ENCODE assay signal across 11 cellular contexts in the genomic region with DNA sequence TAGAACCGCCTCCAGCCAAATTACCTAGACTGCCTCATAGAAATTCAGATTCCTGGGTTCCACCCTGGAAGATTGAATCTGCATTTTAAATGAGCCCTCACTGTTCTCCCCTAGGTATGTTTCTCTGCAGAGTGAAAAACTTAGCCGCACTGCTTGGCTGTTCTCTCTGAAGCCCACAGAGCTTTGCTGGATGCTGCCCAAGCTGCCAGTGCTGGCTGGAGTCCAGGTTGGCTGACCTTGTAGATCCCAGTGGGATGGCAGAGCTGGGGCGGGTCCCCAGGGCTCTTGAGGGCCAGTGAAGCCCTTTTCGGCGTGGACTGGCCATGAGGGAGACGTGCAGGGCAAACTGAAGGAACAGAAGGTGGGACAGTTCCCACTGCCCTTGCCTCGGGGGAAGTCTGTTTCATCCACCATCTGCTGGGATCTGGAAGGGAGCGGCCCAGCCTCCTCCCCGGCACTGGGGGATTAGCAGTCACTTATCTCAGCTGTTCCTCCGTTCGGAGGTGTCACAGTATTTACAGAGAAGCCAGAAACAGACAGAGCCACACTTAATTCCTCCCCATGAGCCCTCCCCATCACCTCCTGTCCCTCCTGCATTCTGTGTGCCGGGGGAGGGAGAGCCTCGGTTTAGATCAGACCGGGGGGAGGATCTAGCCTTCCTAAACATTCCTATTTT. TPM values are rescaled to one million over a fixed set of nuclear protein-coding genes. Genes with fewer than 3 reads are reported as not detected.
DNase-seq lines count a peak whose midpoint lies in the region; ATAC-seq and TF ChIP-seq lines count a peak whose summit lies in the region.
"Had no signal": no experiment of that assay in that cellular context is flagged by ENCODE, and none has a peak within 500 bp of the region (broad histone marks: within the 10 kb centered on the region; RNA-seq: fewer than 3 reads in every experiment).

No MANE protein-coding gene starts in this region.

- ATAC-seq in HG02981 (IDR thresholded peaks at IDR 0.05; ENCODE audit: unreplicated experiment) (no peak), GM18520 (IDR thresholded peaks at IDR 0.05; ENCODE audit: unreplicated experiment) (no peak)

- DNase-seq in GM23248 (no peak), OCI-M1 (lab: John Stamatoyannopoulos, UW) (peak; percentile 61), fibroblast of lung (ENCODE audit: low read depth in 2 of 2) (peak; percentile 10 to 29), renal cortical epithelial cell (ENCODE audit: low read depth) (peak; percentile 33), occipital lobe (lab: John Stamatoyannopoulos, UW) (no peak), RKO (ENCODE audit: low spot score) (no peak)
- DNase-seq: NCI-H2107 had no signal

- H3K27ac ChIP-seq in GM23248, result no peak overlapping the region
- no peak overlapping the region for H3K27ac ChIP-seq in fibroblast of lung (ENCODE audit: insufficient read depth, low read length)

- 0 out of 2 replicates have a peak, but pooled peaks cover 6% of the 10 kb centered on the region for H3F3A ChIP-seq in GM23248 (ENCODE audit: insufficient read depth)

- H4K20me1 ChIP-seq in GM23248 (ENCODE audit: insufficient read depth) (no peaks in the 10 kb centered on the region), fibroblast of lung (ENCODE audit: control insufficient read depth, extremely low read depth, insufficient read depth, low read length) (no peaks in the 10 kb centered on the region)

- H3K27me3 ChIP-seq in GM23248 (replicated peaks; ENCODE audit: insufficient read depth), result no peaks in the 10 kb centered on the region
- peaks cover 3% of the 10 kb centered on the region for H3K27me3 ChIP-seq in fibroblast of lung (ENCODE audit: control insufficient read depth, insufficient read depth, low read length)

- H3K9me2 ChIP-seq in GM23248 (ENCODE audit: insufficient read depth), result no peaks in the 10 kb centered on the region

- 0 out of 2 replicates have a peak overlapping the region, but pooled peaks have one; percentile 39 for H2AFZ ChIP-seq in GM23248
- H2AFZ ChIP-seq in fibroblast of lung (ENCODE audit: low read length), result peak overlapping the region; percentile 15

- H3K79me2 ChIP-seq in GM23248 (ENCODE audit: insufficient read depth) (no peaks in the 10 kb centered on the region), fibroblast of lung (ENCODE audit: control insufficient read depth, insufficient read depth, low read length) (no peaks in the 10 kb centered on the region)

- H3K4me3 ChIP-seq in GM23248 (no peak overlapping the region), fibroblast of lung (replicated peaks in 1 of 4; ENCODE audit: control extremely low read depth in 1 of 4, insufficient read depth in 1 of 4, low read depth in 3 of 4, low read length in 4 of 4) (no peak overlapping the region)
- H3K4me3 ChIP-seq: esophagus muscularis mucosa had no signal

- H3K9me3 ChIP-seq in GM23248 (ENCODE audit: low read depth) (no peaks in the 10 kb centered on the region), fibroblast of lung (ENCODE audit: control insufficient read depth, insufficient read depth, low read depth, low read length) (no peaks in the 10 kb centered on the region)
- H3K9me3 ChIP-seq: esophagus muscularis mucosa had no signal

- H3K36me3 ChIP-seq in GM23248 (ENCODE audit: low read depth) (no peaks in the 10 kb centered on the region), fibroblast of lung (ENCODE audit: control insufficient read depth, insufficient read depth, low read length) (no peaks in the 10 kb centered on the region)

- no peak overlapping the region for H3K4me2 ChIP-seq in GM23248 (ENCODE audit: unreplicated experiment)
- no peak overlapping the region for H3K4me2 ChIP-seq in fibroblast of lung (ENCODE audit: extremely low read depth, insufficient read depth, low read length)

- H3K4me1 ChIP-seq in GM23248 (ENCODE audit: insufficient read depth) (peaks cover 20% of the 10 kb centered on the region), fibroblast of lung (ENCODE audit: control insufficient read depth, extremely low read depth, insufficient read depth, low read length) (no peaks in the 10 kb centered on the region)

- H3K9ac ChIP-seq in GM23248 (no peak overlapping the region), fibroblast of lung (ENCODE audit: insufficient read depth, low read length) (no peak overlapping the region)

- 43 to 54% methylated on average over 14 of the region's 14 CpGs for WGBS in GM23248 (ENCODE audit: low coverage in 1 of 2, low lambda C conversion rate in 2 of 2, missing lambda C conversion rate in 2 of 2), 2 experiments

- TF ChIP-seq CTCF in fibroblast of lung (conservative IDR thresholded peaks at IDR 0.05 in 1 of 2, IDR thresholded peaks at IDR 0.05 in 1 of 2; ENCODE audit: low read depth in 1 of 2, low read length in 2 of 2), result no peak

- in situ Hi-C loops in GM23248 (cut with MboI), result no loop called here

RNA-seq across cellular contexts. Expression of gene ACTC1, which starts 3.9 kb away (rescaled TPM):
- total RNA-seq in GM23248 (2014; rRNA removed; shearing (Covaris generic)), result 7.6 and 21.4 TPM in 2 replicates
- 29.9 and 31.9 TPM in 2 replicates for polyA plus RNA-seq in GM23248 (2016; fragmentation: Nextera tagmentation; extraction: Ambion mirVana)
- 0.33 TPM in 1 of 2 replicates, not detected in the other for total RNA-seq in fibroblast of lung
- polyA plus RNA-seq in fibroblast of lung, result 0.36 and 0.68 TPM in 2 replicates
- 0.09 TPM in 1 of 2 replicates, not detected in the other for polyA plus RNA-seq in fibroblast of lung (2012)
- not detected in 2 replicates for polyA minus RNA-seq in fibroblast of lung (ENCODE audit: low replicate concordance)
- not detected in 2 replicates for total RNA-seq in renal cortical epithelial cell
- 0.31 TPM for total RNA-seq in occipital lobe
- total RNA-seq: mononuclear cell had no signal

RNA-seq across cellular contexts. Expression of gene GJD2, which starts 44.5 kb away (rescaled TPM):
- not detected in 2 replicates for total RNA-seq in GM23248 (2014; rRNA removed; shearing (Covaris generic))
- polyA plus RNA-seq in GM23248 (2016; fragmentation: Nextera tagmentation; extraction: Ambion mirVana) (not detected in 2 replicates), fibroblast of lung (not detected in 2 replicates)
- total RNA-seq in fibroblast of lung (not detected in 2 replicates), renal cortical epithelial cell (not detected in 2 replicates), occipital lobe (1.1 TPM)
- not detected in 2 replicates for polyA plus RNA-seq in fibroblast of lung (2012)
- not detected in 2 replicates for polyA minus RNA-seq in fibroblast of lung (ENCODE audit: low replicate concordance)
- total RNA-seq: esophagus muscularis mucosa, mononuclear cell had no signal

Comparison
In these comparisons a context has a peak if more than half of its experiments do, and no peak if none do; other contexts are left out.
1. DNase-seq: peak in OCI-M1 (single experiment), fibroblast of lung (2 of 2) and renal cortical epithelial cell (single experiment); none in GM23248 (single experiment), occipital lobe (single experiment) and RKO (single experiment).